In the genomic region with DNA sequence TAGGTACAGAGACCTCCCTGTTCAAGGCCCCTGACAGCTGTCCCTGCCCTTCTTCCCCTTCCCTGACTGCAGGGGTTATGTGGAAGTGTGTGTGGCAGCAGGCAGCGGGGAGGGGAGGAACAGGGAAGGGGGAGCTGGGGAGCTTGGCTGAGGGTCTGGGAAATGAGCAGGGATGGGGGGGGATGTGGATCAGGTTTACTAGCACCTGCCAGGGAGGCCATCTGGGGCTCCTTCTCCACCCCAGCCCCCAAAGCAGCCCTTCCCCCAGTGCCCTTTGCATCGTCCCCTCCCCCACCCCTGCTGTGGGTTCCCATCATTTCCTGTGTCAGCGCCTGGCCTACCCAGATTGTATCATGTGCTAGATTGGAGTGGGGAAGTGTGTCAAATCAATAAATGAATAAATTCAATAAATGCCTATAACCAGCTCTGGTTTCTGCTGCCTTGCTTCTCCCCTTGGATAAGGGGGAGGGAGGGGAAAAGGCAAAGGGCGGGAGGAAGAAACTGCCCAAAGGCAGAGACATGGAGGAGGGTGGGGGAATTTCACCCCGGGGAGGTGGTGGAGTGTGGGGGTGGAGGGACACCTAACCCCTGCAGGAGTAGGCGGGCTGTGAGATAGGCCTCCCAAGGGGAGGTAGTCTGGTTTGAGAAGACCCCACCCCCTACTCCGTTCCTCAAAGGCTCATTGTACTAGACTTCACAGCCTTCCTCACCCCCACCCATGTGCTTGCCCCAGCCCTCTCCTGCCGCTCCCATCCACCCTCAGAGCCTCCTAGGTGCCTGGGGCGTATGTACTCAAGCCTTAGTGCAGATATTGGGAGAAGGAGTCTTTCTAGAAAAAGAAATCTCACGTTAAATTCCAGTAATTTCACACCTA, we compare ENCODE assay signal across 8 cellular contexts. TPM values are rescaled to one million over a fixed set of nuclear protein-coding genes. Genes with fewer than 3 reads are reported as not detected.
DNase-seq lines count a peak whose midpoint lies in the region; ATAC-seq and TF ChIP-seq lines count a peak whose summit lies in the region.

No MANE protein-coding gene starts in this region.

- H3K4me1 ChIP-seq in HUES64 (ENCODE audit: insufficient read depth, low read length), result peaks cover 24% of the 10 kb centered on the region
- H3K4me1 ChIP-seq in esophagus squamous epithelium, result peaks cover 0 to 28% (median 8%) of the 10 kb centered on the region in 3 donors

- H3K27ac Mint-ChIP-seq in activated CD4-positive, alpha-beta T cell treated with anti-CD3 and anti-CD28 coated beads, Interleukin-2, amount 10 ng/mL, durations not matched to agents 24 days and 14 days, result peak overlapping the region; percentile 92

- H3K27me3 ChIP-seq in HUES64 (ENCODE audit: insufficient read depth, low read length), result peaks cover 23% of the 10 kb centered on the region
- H3K27me3 ChIP-seq in esophagus squamous epithelium, result no peaks in the 10 kb centered on the region

- TF ChIP-seq CTCF in GM10266 (IDR thresholded peaks at IDR 0.05; ENCODE audit: control insufficient read depth, insufficient read depth, low read depth, missing control alignments) (no peak), esophagus squamous epithelium (IDR thresholded peaks at IDR 0.05) (no peak)

- 3% methylated on average over 4 of the region's 10 CpGs for WGBS in HUES64
- WGBS in esophagus squamous epithelium, 2 donors, result 29 to 49% methylated on average over 4 to 8 of the region's 10 CpGs

- DNase-seq in GM10266 (ENCODE audit: extremely low spot score) (peak; percentile 36), esophagus squamous epithelium (lab: John Stamatoyannopoulos, UW) (no peak), HK-2 (ENCODE audit: unreplicated experiment) (no peak)
- peak; percentile 82 for DNase-seq in activated CD4-positive, alpha-beta T cell treated with anti-CD3 and anti-CD28 coated beads, Interleukin-2, amount 10 ng/mL, durations not matched to agents 24 days and 14 days
- peak; percentile 39 for DNase-seq in stimulated activated CD4-positive, alpha-beta T cell treated with anti-CD3 and anti-CD28 coated beads, Interleukin-12 subunit alpha, Interleukin-12 subunit beta, amount 100 ng/mL, for 4 hours

- no peaks in the 10 kb centered on the region for H3K9me3 Mint-ChIP-seq in activated CD4-positive, alpha-beta T cell treated with anti-CD3 and anti-CD28 coated beads, Interleukin-2, amount 10 ng/mL, durations not matched to agents 24 days and 14 days

- H3K27ac ChIP-seq in HUES64 (ENCODE audit: low read depth, low read length) (peak overlapping the region; percentile 85), esophagus squamous epithelium (peak overlapping the region in 3 of 4 donors; percentile 53 to 71 (median 58))

- peak overlapping the region; percentile 83 for H3K4me3 Mint-ChIP-seq in activated CD4-positive, alpha-beta T cell treated with anti-CD3 and anti-CD28 coated beads, Interleukin-2, amount 10 ng/mL, durations not matched to agents 24 days and 14 days

- H3K36me3 ChIP-seq in HUES64 (ENCODE audit: insufficient read depth, low read length) (no peaks in the 10 kb centered on the region), esophagus squamous epithelium (no peaks in the 10 kb centered on the region)

- H3K9ac ChIP-seq in HUES64 (ENCODE audit: low read depth, low read length), result peak overlapping the region; percentile 65

- intact Hi-C loops in activated CD4-positive, alpha-beta T cell treated with anti-CD3 and anti-CD28 coated beads, Interleukin-2, amount 10 ng/mL, durations not matched to agents 24 days and 14 days (cut with micrococcal nuclease), result loop anchor here (1.0 to 10.0 kb wide), 3 partner anchors 8 to 151 kb away; a partner anchor contains a TSS
- intact Hi-C loops in esophagus squamous epithelium (cut with DNase I), result no loop called here

- H3K27me3 Mint-ChIP-seq in activated CD4-positive, alpha-beta T cell treated with anti-CD3 and anti-CD28 coated beads, Interleukin-2, amount 10 ng/mL, durations not matched to agents 24 days and 14 days, result no peaks in the 10 kb centered on the region

- peaks cover 43% of the 10 kb centered on the region for H3K36me3 Mint-ChIP-seq in activated CD4-positive, alpha-beta T cell treated with anti-CD3 and anti-CD28 coated beads, Interleukin-2, amount 10 ng/mL, durations not matched to agents 24 days and 14 days (ENCODE audit: low read depth)

- H3K9me3 ChIP-seq in HUES64 (ENCODE audit: insufficient read depth, low read depth, low read length) (no peaks in the 10 kb centered on the region), esophagus squamous epithelium (no peaks in the 10 kb centered on the region)

- peaks cover 60% of the 10 kb centered on the region for H3K4me1 Mint-ChIP-seq in activated CD4-positive, alpha-beta T cell treated with anti-CD3 and anti-CD28 coated beads, Interleukin-2, amount 10 ng/mL, durations not matched to agents 24 days and 14 days

- no peak for TF ChIP-seq POLR2A in esophagus squamous epithelium (IDR thresholded peaks at IDR 0.05)

- ATAC-seq in GM21515 (IDR thresholded peaks at IDR 0.05; ENCODE audit: unreplicated experiment), result no peak
- ATAC-seq in HG03095 (IDR thresholded peaks at IDR 0.05; ENCODE audit: unreplicated experiment), result no peak

- H3K4me3 ChIP-seq in HUES64 (ENCODE audit: low read length) (peak overlapping the region; percentile 46), esophagus squamous epithelium (no peak overlapping the region)

RNA-seq across cellular contexts. Expression of a gene that starts 3.2 kb away (rescaled TPM):
- polyA plus RNA-seq in HUES64 (2013, experiment 1 of 2), result not detected
- not detected for polyA plus RNA-seq in HUES64 (2013, experiment 2 of 2)
- 17.9 and 24.9 TPM in 2 replicates for total RNA-seq in activated CD4-positive, alpha-beta T cell treated with anti-CD3 and anti-CD28 coated beads, Interleukin-2, amount 10 ng/mL, durations not matched to agents 24 days and 14 days
- total RNA-seq in esophagus squamous epithelium, result not detected

RNA-seq across cellular contexts. Expression of a gene that starts 7.7 kb away (rescaled TPM):
- 15.8 TPM for polyA plus RNA-seq in HUES64 (2013, experiment 1 of 2)
- polyA plus RNA-seq in HUES64 (2013, experiment 2 of 2), result 11.0 TPM
- 9.4 and 9.8 TPM in 2 replicates for total RNA-seq in activated CD4-positive, alpha-beta T cell treated with anti-CD3 and anti-CD28 coated beads, Interleukin-2, amount 10 ng/mL, durations not matched to agents 24 days and 14 days
- 10 to 100 TPM in 2 of 4 donors, 1 to 10 TPM in 2; 4.8 to 17.7 (median 13.2) TPM for total RNA-seq in esophagus squamous epithelium

RNA-seq across cellular contexts. Expression of a gene that starts 8.0 kb away (rescaled TPM):
- not detected for polyA plus RNA-seq in HUES64 (2013, experiment 1 of 2)
- 0.25 TPM for polyA plus RNA-seq in HUES64 (2013, experiment 2 of 2)
- 337 and 348 TPM in 2 replicates for total RNA-seq in activated CD4-positive, alpha-beta T cell treated with anti-CD3 and anti-CD28 coated beads, Interleukin-2, amount 10 ng/mL, durations not matched to agents 24 days and 14 days
- total RNA-seq in esophagus squamous epithelium, result 10 to 100 TPM in 2 of 4 donors, 1 to 10 TPM in 2; 4.3 to 15.5 (median 8.8) TPM

RNA-seq across cellular contexts. Expression of a gene that starts 15.0 kb away (rescaled TPM):
- 18.3 TPM for polyA plus RNA-seq in HUES64 (2013, experiment 1 of 2)
- 21.2 TPM for polyA plus RNA-seq in HUES64 (2013, experiment 2 of 2)
- 61.0 and 65.9 TPM in 2 replicates for total RNA-seq in activated CD4-positive, alpha-beta T cell treated with anti-CD3 and anti-CD28 coated beads, Interleukin-2, amount 10 ng/mL, durations not matched to agents 24 days and 14 days
- 10 to 100 TPM; 19.9 to 34.0 (median 24.3) TPM for total RNA-seq in esophagus squamous epithelium

RNA-seq across cellular contexts. Expression of a gene that starts 35.2 kb away (rescaled TPM):
- 47.8 TPM for polyA plus RNA-seq in HUES64 (2013, experiment 1 of 2)
- polyA plus RNA-seq in HUES64 (2013, experiment 2 of 2), result 48.8 TPM
- total RNA-seq in activated CD4-positive, alpha-beta T cell treated with anti-CD3 and anti-CD28 coated beads, Interleukin-2, amount 10 ng/mL, durations not matched to agents 24 days and 14 days, result 56.0 and 57.1 TPM in 2 replicates
- total RNA-seq in esophagus squamous epithelium, result 10 to 100 TPM; 39.6 to 54.1 (median 43.7) TPM

Comparison
In these comparisons a context has a peak if more than half of its experiments do, and no peak if none do; other contexts are left out.
1. DNase-seq: peak in GM10266 (single experiment), activated CD4-positive, alpha-beta T cell treated with anti-CD3 and anti-CD28 coated beads, Interleukin-2, amount 10 ng/mL, durations not matched to agents 24 days and 14 days (single experiment) and stimulated activated CD4-positive, alpha-beta T cell treated with anti-CD3 and anti-CD28 coated beads, Interleukin-12 subunit alpha, Interleukin-12 subunit beta, amount 100 ng/mL, for 4 hours (single experiment); none in esophagus squamous epithelium (single experiment) and HK-2 (single experiment).
2. RNA of a gene that starts 3.2 kb away (total RNA-seq): 17.9 to 24.9 TPM in activated CD4-positive, alpha-beta T cell treated with anti-CD3 and anti-CD28 coated beads, Interleukin-2, amount 10 ng/mL, durations not matched to agents 24 days and 14 days; not detected in esophagus squamous epithelium; every median in the first group is over 10 times any median in the second.
3. RNA of a gene that starts 8.0 kb away (total RNA-seq): 337 to 348 TPM in activated CD4-positive, alpha-beta T cell treated with anti-CD3 and anti-CD28 coated beads, Interleukin-2, amount 10 ng/mL, durations not matched to agents 24 days and 14 days; 4.3 to 15.5 TPM in esophagus squamous epithelium; every median in the first group is over 10 times any median in the second.